8 cellular contexts compared by ENCODE assay signal in genomic region chr9:4489562-4489918, GRCh38. TPM values are rescaled to one million over a fixed set of nuclear protein-coding genes. Genes with fewer than 3 reads are reported as not detected.
DNase-seq lines count a peak whose midpoint lies in the region; ATAC-seq and TF ChIP-seq lines count a peak whose summit lies in the region.

No MANE protein-coding gene starts in this region.

- peak overlapping the region; percentile 72 for H3K27ac ChIP-seq in hepatocyte
- peak overlapping the region in 8 of 21 experiments; percentile 2 to 84 (median 22) for H3K27ac ChIP-seq in skin epidermis

- CTCF ChIA-PET in Calu3 (lab: Charles Lee): interaction anchor here (1.3 kb wide), 1 partner anchor 21 kb away, joined by 5 read pairs; no protein-coding TSS in a partner anchor

- TF ChIP-seq CTCF in Calu3 (IDR thresholded peaks at IDR 0.05; ENCODE audit: unreplicated experiment) (no peak), HFFc6 (IDR thresholded peaks at IDR 0.05) (no peak), hepatocyte (IDR thresholded peaks at IDR 0.05; ENCODE audit: poor library complexity) (no peak)

- H3K9me3 ChIP-seq in hepatocyte (ENCODE audit: low read depth): no peaks in the 10 kb centered on the region

- H3K4me1 Mint-ChIP-seq in Calu3 (ENCODE audit: low read depth, unreplicated experiment) (peaks cover 38% of the 10 kb centered on the region), HFFc6 (ENCODE audit: low read depth) (peaks cover 8% of the 10 kb centered on the region; the same call in 1 of the 2 replicates)
- peaks cover 11% of the 10 kb centered on the region for H3K4me1 Mint-ChIP-seq in activated T-helper 2 cell treated with anti-CD3 and anti-CD28 coated beads, Interferon-gamma antibody, Interleukin-2, Interleukin-4, amounts not matched to agents 10 μg/mL and 5 μg/mL and 100 μg/mL, durations not matched to agents 14 hours and 24 hours and 36 hours (ENCODE audit: low read depth)

- peaks cover 21% of the 10 kb centered on the region for H3K79me2 ChIP-seq in hepatocyte

- peaks cover 5% of the 10 kb centered on the region for H3K4me1 ChIP-seq in hepatocyte (ENCODE audit: insufficient read depth)

- H4K20me1 ChIP-seq in hepatocyte (ENCODE audit: insufficient read depth, poor library complexity, severe bottlenecking): no peaks in the 10 kb centered on the region

- H3K36me3 ChIP-seq in hepatocyte (replicated peaks; ENCODE audit: insufficient read depth, low read depth): no peaks in the 10 kb centered on the region

- TSS peak; percentile 70 for BruUV-seq in Calu3 (replicated peaks; lab: Mats Ljungman, UMichigan)

- H3K4me2 ChIP-seq in hepatocyte: peak overlapping the region; percentile 77

- no peak for ATAC-seq in GM18870 (IDR thresholded peaks at IDR 0.05; ENCODE audit: unreplicated experiment)

- intact Hi-C loops in Calu3 (cut with micrococcal nuclease; ENCODE audit: unreplicated experiment): loop anchor here (5.0 kb wide), 2 partner anchors 102 to 153 kb away; no protein-coding TSS in a partner anchor
- intact Hi-C loops in activated T-helper 2 cell treated with anti-CD3 and anti-CD28 coated beads, Interferon-gamma antibody, Interleukin-2, Interleukin-4, amounts not matched to agents 10 μg/mL and 5 μg/mL and 100 μg/mL, durations not matched to agents 14 hours and 24 hours and 36 hours (cut with micrococcal nuclease): no loop called here

- DNase-seq in Calu3: peak; percentile 45
- DNase-seq in HFFc6: no peak
- DNase-seq in activated T-helper 2 cell treated with anti-CD3 and anti-CD28 coated beads, Interferon-gamma antibody, Interleukin-2, Interleukin-4, amounts not matched to agents 10 μg/mL and 5 μg/mL and 100 μg/mL, durations not matched to agents 14 hours and 24 hours and 36 hours (ENCODE audit: low spot score): no peak
- DNase-seq in hepatocyte (ENCODE audit: low spot score): peak; percentile 35
- DNase-seq in HCEC 1CT: no peak
- no peak for DNase-seq in AML-193 (lab: John Stamatoyannopoulos, UW)

- H3K36me3 Mint-ChIP-seq in Calu3 (ENCODE audit: insufficient read depth, unreplicated experiment) (peaks cover 51% of the 10 kb centered on the region), HFFc6 (ENCODE audit: low read depth) (no peaks in the 10 kb centered on the region)
- no peaks in the 10 kb centered on the region for H3K36me3 Mint-ChIP-seq in activated T-helper 2 cell treated with anti-CD3 and anti-CD28 coated beads, Interferon-gamma antibody, Interleukin-2, Interleukin-4, amounts not matched to agents 10 μg/mL and 5 μg/mL and 100 μg/mL, durations not matched to agents 14 hours and 24 hours and 36 hours (ENCODE audit: low read depth)

- H3K4me3 ChIP-seq in hepatocyte (peak overlapping the region; percentile 72), skin epidermis (peak overlapping the region; percentile 39 to 78 (median 53))

- WGBS in hepatocyte (ENCODE audit: low lambda C conversion rate, missing lambda C conversion rate): 3% methylated on average over 8 of the region's 8 CpGs

- peak overlapping the region; percentile 92 for H3K27ac Mint-ChIP-seq in Calu3 (ENCODE audit: unreplicated experiment)
- H3K27ac Mint-ChIP-seq in HFFc6: no peak overlapping the region
- H3K27ac Mint-ChIP-seq in activated T-helper 2 cell treated with anti-CD3 and anti-CD28 coated beads, Interferon-gamma antibody, Interleukin-2, Interleukin-4, amounts not matched to agents 10 μg/mL and 5 μg/mL and 100 μg/mL, durations not matched to agents 14 hours and 24 hours and 36 hours: no peak overlapping the region

- H3K9me3 Mint-ChIP-seq in Calu3 (ENCODE audit: low read depth, unreplicated experiment): no peaks in the 10 kb centered on the region
- H3K9me3 Mint-ChIP-seq in HFFc6: no peaks in the 10 kb centered on the region
- no peaks in the 10 kb centered on the region for H3K9me3 Mint-ChIP-seq in activated T-helper 2 cell treated with anti-CD3 and anti-CD28 coated beads, Interferon-gamma antibody, Interleukin-2, Interleukin-4, amounts not matched to agents 10 μg/mL and 5 μg/mL and 100 μg/mL, durations not matched to agents 14 hours and 24 hours and 36 hours

- H3K4me3 Mint-ChIP-seq in Calu3 (ENCODE audit: low read depth, unreplicated experiment) (peak overlapping the region; percentile 86), HFFc6 (peak overlapping the region; percentile 85)
- H3K4me3 Mint-ChIP-seq in activated T-helper 2 cell treated with anti-CD3 and anti-CD28 coated beads, Interferon-gamma antibody, Interleukin-2, Interleukin-4, amounts not matched to agents 10 μg/mL and 5 μg/mL and 100 μg/mL, durations not matched to agents 14 hours and 24 hours and 36 hours (ENCODE audit: low read depth): peak overlapping the region; percentile 69

- H3K27me3 ChIP-seq in hepatocyte: no peaks in the 10 kb centered on the region

- no peaks in the 10 kb centered on the region for H3K9me2 ChIP-seq in hepatocyte (replicated peaks; ENCODE audit: insufficient read depth)

- H3K27me3 Mint-ChIP-seq in Calu3 (ENCODE audit: unreplicated experiment) (no peaks in the 10 kb centered on the region), HFFc6 (ENCODE audit: insufficient read depth) (peaks cover 26% of the 10 kb centered on the region)
- peaks cover 58% of the 10 kb centered on the region for H3K27me3 Mint-ChIP-seq in activated T-helper 2 cell treated with anti-CD3 and anti-CD28 coated beads, Interferon-gamma antibody, Interleukin-2, Interleukin-4, amounts not matched to agents 10 μg/mL and 5 μg/mL and 100 μg/mL, durations not matched to agents 14 hours and 24 hours and 36 hours (ENCODE audit: low read depth)

- peak overlapping the region; percentile 86 for H2AFZ ChIP-seq in hepatocyte

RNA-seq across cellular contexts. Expression of gene SLC1A1, which starts 0.7 kb away (rescaled TPM):
- total RNA-seq in Calu3 (2022): 71.6 and 81.4 TPM in 2 replicates
- total RNA-seq in HFFc6 (2021; fragmentation: NEBNext Ultra II Directional; extraction: Animal tissue kit (Norgen Biotek cat#: 25700)): 1 to 10 TPM in 2 of 6 experiments, under 1 TPM in 4; 0.43 to 1.4 (median 0.79) TPM
- total RNA-seq in activated T-helper 2 cell treated with anti-CD3 and anti-CD28 coated beads, Interferon-gamma antibody, Interleukin-2, Interleukin-4, amounts not matched to agents 10 μg/mL and 5 μg/mL and 100 μg/mL, durations not matched to agents 14 hours and 24 hours and 36 hours: 0.14 TPM in 1 of 2 replicates, not detected in the other
- total RNA-seq in hepatocyte: 50.7 and 52.9 TPM in 2 replicates
- polyA plus RNA-seq in hepatocyte: 27.7 and 36.1 TPM in 2 replicates

Comparison
In these comparisons a context has a peak if more than half of its experiments do, and no peak if none do; other contexts are left out.
1. DNase-seq: peak in Calu3 (single experiment) and hepatocyte (single experiment); none in HFFc6 (single experiment), activated T-helper 2 cell treated with anti-CD3 and anti-CD28 coated beads, Interferon-gamma antibody, Interleukin-2, Interleukin-4, amounts not matched to agents 10 μg/mL and 5 μg/mL and 100 μg/mL, durations not matched to agents 14 hours and 24 hours and 36 hours (single experiment), HCEC 1CT (single experiment) and AML-193 (0 of 2).
2. RNA of gene SLC1A1, which starts 0.7 kb away (total RNA-seq): 71.6 to 81.4 TPM in Calu3 and 50.7 to 52.9 TPM in hepatocyte; 0.43 to 1.4 TPM in HFFc6 and 0.14 TPM in activated T-helper 2 cell treated with anti-CD3 and anti-CD28 coated beads, Interferon-gamma antibody, Interleukin-2, Interleukin-4, amounts not matched to agents 10 μg/mL and 5 μg/mL and 100 μg/mL, durations not matched to agents 14 hours and 24 hours and 36 hours; every median in the first group is over 10 times any median in the second.
3. Peak in every context shown above with its lines, with median percentiles within 50 percentile points of each other: H3K4me3 Mint-ChIP-seq.